Comparison of ENCODE assay signal across 9 cellular contexts in the genomic region with DNA sequence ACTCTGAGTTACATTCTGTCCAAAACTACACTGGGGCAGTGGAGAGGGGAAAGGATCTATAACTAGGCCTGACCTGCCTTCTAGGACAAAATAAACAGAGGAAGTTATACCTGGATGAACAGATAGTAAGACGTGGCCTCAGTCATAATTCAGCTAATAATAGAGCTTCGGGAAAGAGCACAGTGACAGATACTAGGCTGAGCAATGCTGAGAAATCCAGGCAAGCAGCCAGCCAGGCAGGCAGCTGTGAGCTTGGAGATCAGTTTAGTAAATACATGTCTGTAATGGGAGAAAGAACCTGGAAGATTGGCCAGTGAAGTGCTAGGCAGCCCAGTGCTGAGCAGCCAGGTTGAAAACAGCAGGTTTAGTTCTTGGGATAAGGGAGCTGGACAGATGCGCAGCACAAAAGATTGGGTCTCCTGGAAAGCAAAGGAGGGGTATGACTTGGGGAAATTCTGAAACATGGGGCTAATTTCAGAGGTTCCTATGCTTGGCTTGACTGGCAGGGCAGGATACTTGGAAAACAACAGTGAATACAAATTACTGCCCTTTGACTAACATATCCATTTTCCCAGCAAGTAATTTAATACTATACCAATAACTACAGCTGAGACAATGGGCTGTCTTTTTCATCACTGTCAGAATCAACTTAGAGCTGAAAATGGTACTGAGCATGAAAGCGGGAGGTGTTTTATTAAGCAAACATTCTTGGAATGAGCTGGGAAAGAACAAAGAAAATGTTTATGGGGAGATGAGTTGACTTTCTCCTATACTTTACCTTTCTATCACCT.
A peak's percentile ranks its signal among the peaks of the same experiment; 100 is the strongest.
DNase-seq lines count a peak whose midpoint lies in the region; ATAC-seq and TF ChIP-seq lines count a peak whose summit lies in the region.
"Had no signal": no experiment of that assay in that cellular context is flagged by ENCODE, and none has a peak within 500 bp of the region (broad histone marks: within the 10 kb centered on the region; RNA-seq: fewer than 3 reads in every experiment).

No MANE protein-coding gene starts in this region.

- ATAC-seq in GM21367 (IDR thresholded peaks at IDR 0.05; ENCODE audit: unreplicated experiment) (no peak), HG02884 (IDR thresholded peaks at IDR 0.05; ENCODE audit: unreplicated experiment) (no peak)
- no peak for ATAC-seq in stimulated activated naive CD8-positive, alpha-beta T cell treated with anti-CD3 and anti-CD28 coated beads, Interleukin-15, amount 100 ng/mL, for 72 hours

- H3K4me3 ChIP-seq in fibroblast of villous mesenchyme (ENCODE audit: low read depth, low read length) = no peak overlapping the region
- no peak overlapping the region for H3K4me3 ChIP-seq in esophagus squamous epithelium

- no peaks in the 10 kb centered on the region for H3K4me1 ChIP-seq in esophagus squamous epithelium

- peak overlapping the region; percentile 66 for H3K27ac Mint-ChIP-seq in progenitor cell of endocrine pancreas
- H3K27ac Mint-ChIP-seq in stimulated activated naive CD8-positive, alpha-beta T cell treated with anti-CD3 and anti-CD28 coated beads, Interleukin-15, amount 100 ng/mL, for 72 hours = no peak overlapping the region
- H3K27ac Mint-ChIP-seq: stimulated activated naive CD8-positive, alpha-beta T cell treated with anti-CD3 and anti-CD28 coated beads, Interleukin-15, Interleukin-2, amounts not matched to agents 100 ng/mL and 50 ng/mL, for 24 hours had no signal

- H3K27me3 Mint-ChIP-seq in progenitor cell of endocrine pancreas = no peaks in the 10 kb centered on the region
- no peaks in the 10 kb centered on the region for H3K27me3 Mint-ChIP-seq in stimulated activated naive CD8-positive, alpha-beta T cell treated with anti-CD3 and anti-CD28 coated beads, Interleukin-15, amount 100 ng/mL, for 72 hours
- H3K27me3 Mint-ChIP-seq: stimulated activated naive CD8-positive, alpha-beta T cell treated with anti-CD3 and anti-CD28 coated beads, Interleukin-15, Interleukin-2, amounts not matched to agents 100 ng/mL and 50 ng/mL, for 24 hours had no signal

- no peak for TF ChIP-seq POLR2A in esophagus squamous epithelium (IDR thresholded peaks at IDR 0.05)

- no peaks in the 10 kb centered on the region for H3K36me3 Mint-ChIP-seq in progenitor cell of endocrine pancreas (ENCODE audit: insufficient read depth)

- peaks cover 11% of the 10 kb centered on the region for H3K4me1 Mint-ChIP-seq in progenitor cell of endocrine pancreas (ENCODE audit: low read depth)
- H3K4me1 Mint-ChIP-seq in stimulated activated naive CD8-positive, alpha-beta T cell treated with anti-CD3 and anti-CD28 coated beads, Interleukin-15, amount 100 ng/mL, for 72 hours = no peaks in the 10 kb centered on the region

- intact Hi-C loops in esophagus squamous epithelium (cut with DNase I) = no loop called here

- no peak for TF ChIP-seq CTCF in fibroblast of villous mesenchyme (IDR thresholded peaks at IDR 0.05; ENCODE audit: insufficient read depth, low read depth, low read length)
- TF ChIP-seq CTCF in progenitor cell of endocrine pancreas (IDR thresholded peaks at IDR 0.05; ENCODE audit: unreplicated experiment) = no peak
- TF ChIP-seq CTCF in esophagus squamous epithelium (IDR thresholded peaks at IDR 0.05) = no peak

- no peaks in the 10 kb centered on the region for H3K9me3 ChIP-seq in esophagus squamous epithelium

- no peaks in the 10 kb centered on the region for H3K27me3 ChIP-seq in esophagus squamous epithelium

- H3K27ac ChIP-seq in esophagus squamous epithelium = no peak overlapping the region

- no peaks in the 10 kb centered on the region for H3K36me3 ChIP-seq in esophagus squamous epithelium

- DNase-seq in GM04503 (ENCODE audit: low read depth) (peak; percentile 61), NCI-H748 treated with DMSO at 0.1 percent for 48 hours (lab: John Stamatoyannopoulos, UW) (peak; percentile 97), fibroblast of villous mesenchyme (ENCODE audit: low read depth) (peak; percentile 66), progenitor cell of endocrine pancreas (ENCODE audit: low spot score, unreplicated experiment) (no peak), esophagus squamous epithelium (lab: John Stamatoyannopoulos, UW) (no peak)
- DNase-seq in stimulated activated naive CD8-positive, alpha-beta T cell treated with anti-CD3 and anti-CD28 coated beads, Interleukin-15, amount 100 ng/mL, for 72 hours = no peak

- 37 to 38% methylated on average over 4 of the region's 4 CpGs for WGBS in esophagus squamous epithelium, 2 donors

- H3K9me3 Mint-ChIP-seq in progenitor cell of endocrine pancreas (ENCODE audit: low read depth) = peaks cover 4% of the 10 kb centered on the region
- peaks cover 12 to 13% of the 10 kb centered on the region in 2 donors for H3K9me3 Mint-ChIP-seq in stimulated activated naive CD8-positive, alpha-beta T cell treated with anti-CD3 and anti-CD28 coated beads, Interleukin-15, amount 100 ng/mL, for 72 hours

- H3K4me3 Mint-ChIP-seq in progenitor cell of endocrine pancreas (ENCODE audit: low read depth) = no peak overlapping the region
- H3K4me3 Mint-ChIP-seq in stimulated activated naive CD8-positive, alpha-beta T cell treated with anti-CD3 and anti-CD28 coated beads, Interleukin-15, amount 100 ng/mL, for 72 hours = no peak overlapping the region
- H3K4me3 Mint-ChIP-seq: stimulated activated naive CD8-positive, alpha-beta T cell treated with anti-CD3 and anti-CD28 coated beads, Interleukin-15, Interleukin-2, amounts not matched to agents 100 ng/mL and 50 ng/mL, for 24 hours had no signal

Comparison
In these comparisons a context has a peak if more than half of its experiments do, and no peak if none do; other contexts are left out.
1. DNase-seq: peak in GM04503 (single experiment), NCI-H748 treated with DMSO at 0.1 percent for 48 hours (single experiment) and fibroblast of villous mesenchyme (single experiment); none in progenitor cell of endocrine pancreas (single experiment), stimulated activated naive CD8-positive, alpha-beta T cell treated with anti-CD3 and anti-CD28 coated beads, Interleukin-15, amount 100 ng/mL, for 72 hours (0 of 2) and esophagus squamous epithelium (single experiment).